In genomic region chr12:50765325-50765911, GRCh38 we compare ENCODE assay signal across 8 cellular contexts. TPM values are rescaled to one million over a fixed set of nuclear protein-coding genes. Genes with fewer than 3 reads are reported as not detected.
DNase-seq lines count a peak whose midpoint lies in the region; ATAC-seq, FAIRE-seq and TF ChIP-seq lines count a peak whose summit lies in the region.

No MANE protein-coding gene starts in this region.

- H3K4me3 ChIP-seq in A549 (peak overlapping the region; percentile 94), skeletal muscle tissue (ENCODE audit: low read length in 3 of 3) (peak overlapping the region; percentile 90 to 97 (median 96))

- H3K9me3 Mint-ChIP-seq in MCF 10A (ENCODE audit: unreplicated experiment), result no peaks in the 10 kb centered on the region

- H3K27me3 ChIP-seq in skeletal muscle tissue (ENCODE audit: control insufficient read depth in 3 of 3, insufficient read depth in 3 of 3, low read length in 3 of 3), result no peaks in the 10 kb centered on the region

- intact Hi-C loops in MCF 10A (cut with micrococcal nuclease), result loop anchor here (1.0 to 10.0 kb wide), 7 partner anchors 35 to 576 kb away; partner anchors contain the start of gene LETMD1

- POLR2A ChIA-PET in A549 (lab: Yijun Ruan, JAX) (interaction anchor here (0.6 to 2.6 kb wide), 7 partner anchors 20 to 1024 kb away, joined by 3 to 14 read pairs (median 7); partner anchors contain the start of genes CSRNP2, SLC11A2 and TMBIM6), MCF 10A (lab: Yijun Ruan, JAX) (interaction anchor here (0.6 to 5.4 kb wide), 38 partner anchors 8 to 1262 kb away, joined by 3 to 149 read pairs (median 5); partner anchors contain the start of genes COX14, DAZAP2, DIP2B and LETMD1)

- H3K4me3 Mint-ChIP-seq in MCF 10A (ENCODE audit: unreplicated experiment), result peak overlapping the region; percentile 87

- FAIRE-seq in A549 (lab: Jason Lieb, UNC), result peak; percentile 28

- H3K4me1 Mint-ChIP-seq in MCF 10A (ENCODE audit: insufficient read depth, unreplicated experiment), result peaks cover 24% of the 10 kb centered on the region

- peak; percentile 79 to 84 for TF ChIP-seq RAD21 in A549 (conservative IDR thresholded peaks at IDR 0.05 in 1 of 2, IDR thresholded peaks at IDR 0.05 in 1 of 2)

- WGBS in A549 (ENCODE audit: missing lambda C conversion rate), result 23% methylated on average over 8 of the region's 8 CpGs

- no peak for TF ChIP-seq POLR2A in A549 (IDR thresholded peaks at IDR 0.05; ENCODE audit: low read length)

- H3K36me3 Mint-ChIP-seq in MCF 10A (ENCODE audit: insufficient read depth, unreplicated experiment), result peaks cover 16% of the 10 kb centered on the region

- CTCF ChIA-PET in A549 (lab: Yijun Ruan, JAX) (interaction anchor here (0.8 to 6.0 kb wide), 49 partner anchors 8 to 654 kb away, joined by 3 to 109 read pairs (median 4); partner anchors contain the start of genes DIP2B and SLC11A2), MCF 10A (lab: Yijun Ruan, JAX) (interaction anchor here (0.5 to 5.7 kb wide), 33 partner anchors 9 to 1085 kb away, joined by 3 to 79 read pairs (median 4); partner anchors contain the start of genes CSRNP2 and SLC11A2)

- H3K9me3 ChIP-seq in A549 (no peaks in the 10 kb centered on the region), skeletal muscle tissue (ENCODE audit: control insufficient read depth in 3 of 3, low read length in 3 of 3) (no peaks in the 10 kb centered on the region)

- peaks cover 30% of the 10 kb centered on the region for H3K4me1 ChIP-seq in A549
- H3K4me1 ChIP-seq in skeletal muscle tissue (ENCODE audit: control insufficient read depth in 3 of 3, insufficient read depth in 3 of 3, low read length in 3 of 3), result peaks cover 11 to 27% (median 19%) of the 10 kb centered on the region in 3 donors

- H3K27me3 Mint-ChIP-seq in MCF 10A (ENCODE audit: insufficient read depth, unreplicated experiment), result no peaks in the 10 kb centered on the region

- H3K9ac ChIP-seq in skeletal muscle tissue (ENCODE audit: low read depth in 1 of 3, low read length in 3 of 3), result peak overlapping the region; percentile 86 to 91 (median 91)

- TSS peak; percentile 41 for BruUV-seq in MCF 10A (replicated peaks; lab: Mats Ljungman, UMichigan)

- ATAC-seq in A549, result peak; percentile 54 to 71; a peak in 3 of 6 replicates
- no peak for ATAC-seq in GM19035 (IDR thresholded peaks at IDR 0.05; ENCODE audit: unreplicated experiment)

- peak overlapping the region; percentile 81 for H3K27ac Mint-ChIP-seq in MCF 10A (ENCODE audit: low read depth, unreplicated experiment)

- DNase-seq in A549 (ENCODE audit: low read depth in 1 of 2, low spot score in 1 of 2) (peak; percentile 80 to 85), T follicular helper cell (ENCODE audit: low read depth) (peak; percentile 29), MCF 10A (ENCODE audit: unreplicated experiment) (peak; percentile 71), iPS-NIHi11 (ENCODE audit: low spot score) (peak; percentile 62)

- H3K36me3 ChIP-seq in skeletal muscle tissue (ENCODE audit: control insufficient read depth in 3 of 3, insufficient read depth in 3 of 3, low read length in 3 of 3), result no peaks in the 10 kb centered on the region

- H3K27ac ChIP-seq in A549 (peak overlapping the region; percentile 96 to 100), skeletal muscle tissue (ENCODE audit: low read depth, low read length) (peak overlapping the region; percentile 99)

- TF ChIP-seq EP300 in A549 (IDR thresholded peaks at IDR 0.05), result no peak

- H3K4me2 ChIP-seq in A549, result peak overlapping the region; percentile 97

- TF ChIP-seq CTCF in A549 (IDR thresholded peaks at IDR 0.05) (peak; percentile 84), GM12874 (IDR thresholded peaks at IDR 0.05; ENCODE audit: insufficient read depth, low read depth, low read length) (peak; percentile 58; the same call in 1 of the 2 replicates), LNCAP (IDR thresholded peaks at IDR 0.05) (peak; percentile 81), MCF 10A (IDR thresholded peaks at IDR 0.05; ENCODE audit: unreplicated experiment) (peak; percentile 63)

TF ChIP-seq in A549, 52 proteins besides CTCF, POLR2A, EP300 and RAD21:
- TF ChIP-seq KDM5A (IDR thresholded peaks at IDR 0.05), result peak; percentile 28; the same call in 1 of the 2 replicates
- TF ChIP-seq SMC3 (IDR thresholded peaks at IDR 0.05), result peak; percentile 76
- TF ChIP-seq PHF8 (IDR thresholded peaks at IDR 0.05; ENCODE audit: borderline replicate concordance, low read depth), result no peak
- TF ChIP-seq CEBPB (IDR thresholded peaks at IDR 0.05), result no peak
- peak; percentile 84 for TF ChIP-seq MAFK (IDR thresholded peaks at IDR 0.05; ENCODE audit: partially characterized antibody)
- TF ChIP-seq CBX8 (IDR thresholded peaks at IDR 0.05), result no peak

RNA-seq across cellular contexts. Expression of gene ATF1, which starts 1.5 kb away (rescaled TPM):
- polyA plus RNA-seq in A549 (2011; rRNA removed) (77.1 and 88.9 TPM in 2 replicates), A549 (2017; fragmentation: RNase III; extraction: RNeasy Plus Mini Kit Qiagen cat#74134 plus additional on column Dnase treatment) (30.9 to 35.9 TPM (median 34.2 TPM) in 3 replicates)
- polyA plus RNA-seq in A549 (2012; cell fraction: cytosol; rRNA removed), result 45.5 and 51.2 TPM in 2 replicates
- 9.7 and 15.0 TPM in 2 replicates for polyA plus RNA-seq in A549 (2012; cell fraction: nucleus; rRNA removed)
- polyA minus RNA-seq in A549 (2011; rRNA and poly(A)+ RNA removed), result 82.5 and 96.9 TPM in 2 replicates
- total RNA-seq in MCF 10A (2022) (73.1 and 87.2 TPM in 2 replicates), skeletal muscle tissue (20.9 TPM)

Comparison
In these comparisons a context has a peak if more than half of its experiments do, and no peak if none do; other contexts are left out.
1. DNase-seq: peak in every context shown above with its lines; median percentile 82 in A549; 71 in MCF 10A; 62 in iPS-NIHi11; 29 in T follicular helper cell.